In the genomic region with DNA sequence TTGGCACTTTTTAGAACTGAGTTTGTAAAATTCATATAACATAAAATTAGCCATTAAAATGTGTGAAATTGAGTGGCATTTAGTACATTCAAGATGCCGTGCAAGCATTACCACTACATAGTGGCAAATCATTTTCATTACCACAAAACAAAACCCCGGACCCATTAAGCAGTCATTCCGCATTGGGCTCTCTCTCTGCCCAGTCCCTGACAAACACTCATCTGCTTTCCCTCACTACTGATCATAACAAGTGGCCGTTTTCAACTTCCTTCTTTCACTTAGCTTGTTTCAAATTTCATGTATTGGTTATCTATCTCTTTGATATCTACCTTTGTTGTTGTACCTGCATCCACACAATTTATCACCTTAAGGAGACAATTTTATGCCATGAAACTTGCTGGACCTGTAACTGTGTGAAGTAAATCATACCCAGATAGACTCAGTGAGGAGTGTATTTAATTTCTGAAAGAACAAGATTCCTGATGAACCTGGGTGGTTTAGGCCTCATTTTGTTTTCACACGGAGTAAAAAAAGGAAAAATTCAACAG, we compare ENCODE assay signal across 14 cellular contexts.
DNase-seq lines count a peak whose midpoint lies in the region; ATAC-seq and TF ChIP-seq lines count a peak whose summit lies in the region.
"Had no signal": no experiment of that assay in that cellular context is flagged by ENCODE, and none has a peak within 500 bp of the region (broad histone marks: within the 10 kb centered on the region; RNA-seq: fewer than 3 reads in every experiment).

No MANE protein-coding gene starts in this region.

- CTCF ChIA-PET in RWPE1 (lab: Yijun Ruan, JAX) = no interaction called here

- no peak overlapping the region for H3K4me3 ChIP-seq in HL-60 (replicated peaks; ENCODE audit: insufficient read depth, low read length)
- H3K4me3 ChIP-seq in osteoblast (ENCODE audit: insufficient read depth, low read length) = peak overlapping the region; percentile 48

- DNase-seq in DMS 273 (lab: John Stamatoyannopoulos, UW; ENCODE audit: unreplicated experiment) (peak; percentile 51), DMS 273 treated with DMSO at 0.1 percent for 48 hours (lab: John Stamatoyannopoulos, UW) (no peak), HL-60 (ENCODE audit: low read depth in 1 of 2, low spot score in 1 of 2) (no peak), osteoblast (ENCODE audit: insufficient read length, low spot score, missing footprints) (no peak), RWPE1 (ENCODE audit: low spot score) (no peak)
- DNase-seq: activated CD4-positive, alpha-beta T cell treated with anti-CD3 and anti-CD28 coated beads for 36 hours; Kasumi-1; NCI-H446 treated with DMSO at 0.1 percent for 48 hours; occipital lobe; SHP77 treated with DMSO at 0.1 percent for 48 hours had no signal

- no peaks in the 10 kb centered on the region for H3K27me3 ChIP-seq in HL-60 (ENCODE audit: insufficient read depth, poor library complexity, severe bottlenecking)
- H3K27me3 ChIP-seq in osteoblast (ENCODE audit: insufficient read depth, low read length) = no peaks in the 10 kb centered on the region
- H3K27me3 ChIP-seq: heart right ventricle had no signal

- no peak for TF ChIP-seq CTCF in HL-60 (IDR thresholded peaks at IDR 0.05; ENCODE audit: insufficient read depth, low read length)
- TF ChIP-seq CTCF in VCaP (conservative IDR thresholded peaks at IDR 0.05) = no peak
- TF ChIP-seq CTCF in osteoblast (IDR thresholded peaks at IDR 0.05; ENCODE audit: extremely low read depth, low read depth, low read length) = no peak
- TF ChIP-seq CTCF in RWPE1 (conservative IDR thresholded peaks at IDR 0.05; ENCODE audit: low read depth) = no peak

- no peak for ATAC-seq in HG03439 (IDR thresholded peaks at IDR 0.05; ENCODE audit: unreplicated experiment)
- ATAC-seq in HG02763 (IDR thresholded peaks at IDR 0.05; ENCODE audit: unreplicated experiment) = no peak
- ATAC-seq: activated CD4-positive, alpha-beta T cell treated with anti-CD3 and anti-CD28 coated beads for 36 hours had no signal

- H3K36me3 ChIP-seq in osteoblast (ENCODE audit: insufficient read depth, low read length) = no peaks in the 10 kb centered on the region
- H3K36me3 ChIP-seq: heart right ventricle had no signal

- peak overlapping the region; percentile 32 for H2AFZ ChIP-seq in osteoblast (ENCODE audit: low read length)

- POLR2A ChIA-PET in RWPE1 (lab: Yijun Ruan, JAX; ENCODE audit: low non-redundant PET) = interaction anchor here (0.5 kb wide), 1 partner anchor 1214 kb away, joined by 3 read pairs; no protein-coding TSS in a partner anchor

- H3K27ac ChIP-seq in HL-60 (replicated peaks) (peak overlapping the region; percentile 90), VCaP (peak overlapping the region; percentile 84), osteoblast (ENCODE audit: low read depth, low read length) (no peak overlapping the region), RWPE1 (no peak overlapping the region)

- H3K4me1 ChIP-seq in osteoblast (ENCODE audit: insufficient read depth, low read length) = peaks cover 5% of the 10 kb centered on the region
- H3K4me1 ChIP-seq: heart right ventricle had no signal

- no peaks in the 10 kb centered on the region for H3K79me2 ChIP-seq in osteoblast (ENCODE audit: insufficient read depth, low read length)

- no peaks in the 10 kb centered on the region for H3K9me3 ChIP-seq in osteoblast (ENCODE audit: low read depth, low read length)

- H3K4me2 ChIP-seq in osteoblast (ENCODE audit: insufficient read depth, low read length) = peak overlapping the region; percentile 95

- no peaks in the 10 kb centered on the region for H4K20me1 ChIP-seq in osteoblast (ENCODE audit: insufficient read depth, low read length)

Comparison
In these comparisons a context has a peak if more than half of its experiments do, and no peak if none do; other contexts are left out.
1. H3K27ac ChIP-seq: peak in HL-60 (single experiment) and VCaP (single experiment); none in osteoblast (single experiment) and RWPE1 (single experiment).